8 cellular contexts compared by ENCODE assay signal in the genomic region with DNA sequence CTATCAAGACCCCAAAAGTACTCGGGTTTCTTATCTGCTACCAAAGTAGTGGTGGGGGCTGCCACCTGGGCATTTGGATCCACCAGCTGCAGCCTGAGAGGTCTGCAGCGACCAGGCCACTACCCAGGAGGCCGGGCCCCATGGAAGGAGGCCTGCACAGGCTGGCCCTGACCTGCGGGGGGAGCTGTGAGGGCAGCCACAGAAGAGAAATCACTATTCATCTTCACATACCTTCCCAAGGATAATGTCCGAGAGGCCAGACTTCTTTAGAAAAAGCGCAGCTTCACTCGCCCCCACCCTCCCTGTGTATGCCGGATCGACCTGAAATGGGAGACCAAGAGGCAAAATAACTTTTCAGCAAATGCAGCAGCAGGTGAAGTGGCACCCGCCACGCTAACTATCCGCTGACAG. TPM values are rescaled to one million over a fixed set of nuclear protein-coding genes. Genes with fewer than 3 reads are reported as not detected.
DNase-seq lines count a peak whose midpoint lies in the region; ATAC-seq, FAIRE-seq and TF ChIP-seq lines count a peak whose summit lies in the region.

No MANE protein-coding gene starts in this region.

- no peak overlapping the region for H3K4me3 Mint-ChIP-seq in naive thymus-derived CD4-positive, alpha-beta T cell

- DNase-seq in LNCaP clone FGC (ENCODE audit: low read depth): no peak
- peak; percentile 58 for DNase-seq in astrocyte of the hippocampus (ENCODE audit: low read depth, low spot score)
- DNase-seq in mucosa of descending colon: peak in 2 of 3 donors; percentile 34 to 55
- no peak for DNase-seq in kidney
- no peak for DNase-seq in AG20443 (ENCODE audit: low spot score)
- DNase-seq in naive thymus-derived CD4-positive, alpha-beta T cell: no peak
- no peak for DNase-seq in activated gamma-delta T cell (lab: John Stamatoyannopoulos, UW)

- TF ChIP-seq CTCF in DOHH2 (IDR thresholded peaks at IDR 0.05; ENCODE audit: low read depth, low read length, poor library complexity, severe bottlenecking): peak; percentile 86
- TF ChIP-seq CTCF in LNCaP clone FGC (IDR thresholded peaks at IDR 0.05; ENCODE audit: control insufficient read depth, extremely low read depth, insufficient read depth): peak; percentile 31
- no peak for TF ChIP-seq CTCF in mucosa of descending colon (IDR thresholded peaks at IDR 0.05)
- no peak for TF ChIP-seq CTCF in kidney (IDR thresholded peaks at IDR 0.05; ENCODE audit: borderline replicate concordance, extremely low read depth, insufficient read depth)

- H3K9me2 ChIP-seq in DOHH2 (replicated peaks; ENCODE audit: control insufficient read depth, low read length): no peaks in the 10 kb centered on the region

- no peaks in the 10 kb centered on the region for H3K27me3 Mint-ChIP-seq in naive thymus-derived CD4-positive, alpha-beta T cell

- H4K20me1 ChIP-seq in DOHH2 (ENCODE audit: control insufficient read depth, insufficient read depth, low read depth, low read length): no peaks in the 10 kb centered on the region

- peaks cover 4 to 31% (median 7%) of the 10 kb centered on the region in 5 donors for H3K36me3 Mint-ChIP-seq in naive thymus-derived CD4-positive, alpha-beta T cell

- peaks cover 43% of the 10 kb centered on the region for H3K79me2 ChIP-seq in DOHH2 (ENCODE audit: control insufficient read depth, low read length)

- H3K9ac ChIP-seq in kidney (ENCODE audit: low read length in 2 of 2): no peak overlapping the region

- CTCF ChIA-PET in naive thymus-derived CD4-positive, alpha-beta T cell (lab: Charles Lee): interaction anchor here (0.7 kb wide), 1 partner anchor 357 kb away, joined by 4 read pairs; no protein-coding TSS in a partner anchor

- POLR2A ChIA-PET in naive thymus-derived CD4-positive, alpha-beta T cell (lab: Charles Lee): no interaction called here

- peak; percentile 49 for ATAC-seq in mucosa of descending colon
- no peak for ATAC-seq in naive thymus-derived CD4-positive, alpha-beta T cell

- H3K36me3 ChIP-seq in DOHH2 (ENCODE audit: control insufficient read depth, low read length) (peaks cover 58% of the 10 kb centered on the region), mucosa of descending colon (ENCODE audit: low read depth) (no peaks in the 10 kb centered on the region), kidney (ENCODE audit: control insufficient read depth in 1 of 2, insufficient read depth in 2 of 2, low read length in 2 of 2) (peaks cover 10 to 18% of the 10 kb centered on the region in 2 donors)
- peaks cover 5 to 44% (median 9%) of the 10 kb centered on the region in 3 experiments for H3K36me3 ChIP-seq in naive thymus-derived CD4-positive, alpha-beta T cell (ENCODE audit: control insufficient read depth in 2 of 3, insufficient read depth in 3 of 3, low read length in 3 of 3)

- H3K4me1 ChIP-seq in DOHH2 (ENCODE audit: control insufficient read depth, low read length): peaks cover 99% of the 10 kb centered on the region
- peaks cover 20% of the 10 kb centered on the region for H3K4me1 ChIP-seq in mucosa of descending colon (ENCODE audit: low read depth)
- H3K4me1 ChIP-seq in kidney (ENCODE audit: control insufficient read depth in 1 of 2, insufficient read depth in 1 of 2, low read depth in 1 of 2, low read length in 2 of 2): peaks cover 25 to 27% of the 10 kb centered on the region in 2 donors
- H3K4me1 ChIP-seq in naive thymus-derived CD4-positive, alpha-beta T cell (ENCODE audit: control insufficient read depth in 2 of 2, insufficient read depth in 2 of 2, low read length in 2 of 2): peaks cover 0 to 6% of the 10 kb centered on the region in 2 donors

- no peaks in the 10 kb centered on the region for H3K27me3 ChIP-seq in DOHH2 (ENCODE audit: control insufficient read depth, low read length)
- H3K27me3 ChIP-seq in naive thymus-derived CD4-positive, alpha-beta T cell (ENCODE audit: control insufficient read depth in 2 of 2, insufficient read depth in 2 of 2, low read length in 2 of 2): no peaks in the 10 kb centered on the region

- H3K27ac ChIP-seq in DOHH2 (ENCODE audit: low read depth, low read length): peak overlapping the region; percentile 98
- no peak overlapping the region for H3K27ac ChIP-seq in kidney (ENCODE audit: low read depth in 2 of 2, low read length in 2 of 2)
- no peak overlapping the region for H3K27ac ChIP-seq in naive thymus-derived CD4-positive, alpha-beta T cell (ENCODE audit: low read depth, low read length)

- intact Hi-C loops in mucosa of descending colon (cut with DNase I, micrococcal nuclease): no loop called here
- intact Hi-C loops in kidney (cut with DNase I): no loop called here
- intact Hi-C loops in naive thymus-derived CD4-positive, alpha-beta T cell (cut with micrococcal nuclease): no loop called here

- H3K9me3 ChIP-seq in DOHH2 (ENCODE audit: control insufficient read depth, insufficient read depth, low read length) (no peaks in the 10 kb centered on the region), mucosa of descending colon (no peaks in the 10 kb centered on the region), kidney (ENCODE audit: control insufficient read depth in 1 of 2, low read length in 2 of 2) (no peaks in the 10 kb centered on the region)
- no peaks in the 10 kb centered on the region for H3K9me3 ChIP-seq in naive thymus-derived CD4-positive, alpha-beta T cell (ENCODE audit: control insufficient read depth in 2 of 3, low read length in 3 of 3)

- H3K27ac Mint-ChIP-seq in naive thymus-derived CD4-positive, alpha-beta T cell: no peak overlapping the region

- peak overlapping the region; percentile 68 for H3K4me3 ChIP-seq in DOHH2 (ENCODE audit: low read length)
- H3K4me3 ChIP-seq in LNCaP clone FGC (ENCODE audit: low read depth, low read length): no peak overlapping the region
- no peak overlapping the region for H3K4me3 ChIP-seq in mucosa of descending colon
- H3K4me3 ChIP-seq in kidney (ENCODE audit: low read length in 2 of 2): no peak overlapping the region
- no peak overlapping the region for H3K4me3 ChIP-seq in naive thymus-derived CD4-positive, alpha-beta T cell (ENCODE audit: low read length)

- FAIRE-seq in kidney (lab: Jason Lieb, UNC): no peak

- H3K4me1 Mint-ChIP-seq in naive thymus-derived CD4-positive, alpha-beta T cell: peaks cover 11 to 54% (median 32%) of the 10 kb centered on the region in 7 donors

- no peaks in the 10 kb centered on the region for H3K9me3 Mint-ChIP-seq in naive thymus-derived CD4-positive, alpha-beta T cell

- peak overlapping the region; percentile 99 for H3K4me2 ChIP-seq in DOHH2 (ENCODE audit: low read length)

- peaks cover 69% of the 10 kb centered on the region for H3F3A ChIP-seq in DOHH2 (ENCODE audit: control insufficient read depth, insufficient read depth)

RNA-seq across cellular contexts. Expression of a gene that starts 30.1 kb away (rescaled TPM):
- total RNA-seq in mucosa of descending colon: 10 to 100 TPM; 36.8 to 49.8 (median 40.0) TPM
- 43.3 TPM for total RNA-seq in kidney
- polyA plus RNA-seq in kidney (ENCODE audit: insufficient read depth, low read depth, low replicate concordance): 34.2 TPM
- 10 to 100 TPM; 40.8 to 60.1 (median 48.3) TPM for total RNA-seq in naive thymus-derived CD4-positive, alpha-beta T cell
- polyA plus RNA-seq in naive thymus-derived CD4-positive, alpha-beta T cell: 10 to 100 TPM in 1 of 2 donors, 1 to 10 TPM in 1; 9.5 to 14.6 TPM

RNA-seq across cellular contexts. Expression of a gene that starts 54.3 kb away (rescaled TPM):
- not detected for total RNA-seq in mucosa of descending colon
- not detected for total RNA-seq in kidney
- not detected for polyA plus RNA-seq in kidney (ENCODE audit: insufficient read depth, low read depth, low replicate concordance)
- total RNA-seq in naive thymus-derived CD4-positive, alpha-beta T cell: not detected
- polyA plus RNA-seq in naive thymus-derived CD4-positive, alpha-beta T cell: not detected

RNA-seq across cellular contexts. Expression of a gene that starts 54.5 kb away (rescaled TPM):
- total RNA-seq in mucosa of descending colon: 1 to 10 TPM; 2.0 to 8.4 (median 2.3) TPM
- total RNA-seq in kidney: 8.6 TPM
- polyA plus RNA-seq in kidney (ENCODE audit: insufficient read depth, low read depth, low replicate concordance): 6.2 TPM
- 1 to 10 TPM; 1.5 to 6.0 (median 3.4) TPM for total RNA-seq in naive thymus-derived CD4-positive, alpha-beta T cell
- 1 to 10 TPM; 1.3 to 2.1 TPM for polyA plus RNA-seq in naive thymus-derived CD4-positive, alpha-beta T cell

Comparison
In these comparisons a context has a peak if more than half of its experiments do, and no peak if none do; other contexts are left out.
1. CTCF ChIP-seq: peak in DOHH2 (single experiment) and LNCaP clone FGC (single experiment); none in mucosa of descending colon (single experiment) and kidney (single experiment).
2. DNase-seq: peak in astrocyte of the hippocampus (single experiment) and mucosa of descending colon (2 of 3); none in LNCaP clone FGC (single experiment), kidney (single experiment), AG20443 (single experiment), naive thymus-derived CD4-positive, alpha-beta T cell (0 of 9) and activated gamma-delta T cell (single experiment).